Comparison of ENCODE assay signal across 13 cellular contexts in genomic region chr16:21644674-21645073, GRCh38. TPM values are rescaled to one million over a fixed set of nuclear protein-coding genes. Genes with fewer than 3 reads are reported as not detected.
DNase-seq lines count a peak whose midpoint lies in the region; ATAC-seq and TF ChIP-seq lines count a peak whose summit lies in the region.
"Had no signal": no experiment of that assay in that cellular context is flagged by ENCODE, and none has a peak within 500 bp of the region (broad histone marks: within the 10 kb centered on the region; RNA-seq: fewer than 3 reads in every experiment).

No MANE protein-coding gene starts in this region.

- no peak for TF ChIP-seq POLR2A in esophagus muscularis mucosa (IDR thresholded peaks at IDR 0.05; ENCODE audit: low read depth)

- H2AFZ ChIP-seq in OCI-LY7 (ENCODE audit: low read length), result peak overlapping the region; percentile 6; the same call in 1 of the 2 replicates

- H3K27me3 ChIP-seq in esophagus muscularis mucosa, result no peaks in the 10 kb centered on the region
- H3K27me3 ChIP-seq in BE2C, result no peaks in the 10 kb centered on the region

- no peaks in the 10 kb centered on the region for H3K9me2 ChIP-seq in OCI-LY7 (ENCODE audit: insufficient read depth, low read length)

- no peaks in the 10 kb centered on the region for H3K27me3 Mint-ChIP-seq in activated CD4-positive, alpha-beta T cell treated with anti-CD3 and anti-CD28 coated beads, Interleukin-2, amount 10 ng/mL, durations not matched to agents 24 days and 14 days
- H3K27me3 Mint-ChIP-seq in stimulated activated naive B cell treated with anti-CD40 and anti-IgM and Interleukin-4, amounts not matched to agents 10 μg/mL and 1 μg/mL and 100 μg/mL, for 72 hours, result no peaks in the 10 kb centered on the region

- H4K20me1 ChIP-seq in OCI-LY7 (ENCODE audit: insufficient read depth, low read length), result no peaks in the 10 kb centered on the region

- no peaks in the 10 kb centered on the region for H3K9me3 Mint-ChIP-seq in activated CD4-positive, alpha-beta T cell treated with anti-CD3 and anti-CD28 coated beads, Interleukin-2, amount 10 ng/mL, durations not matched to agents 24 days and 14 days
- no peaks in the 10 kb centered on the region for H3K9me3 Mint-ChIP-seq in stimulated activated naive B cell treated with anti-CD40 and anti-IgM and Interleukin-4, amounts not matched to agents 10 μg/mL and 1 μg/mL and 100 μg/mL, for 72 hours

- TF ChIP-seq CTCF in OCI-LY7 (conservative IDR thresholded peaks at IDR 0.05; ENCODE audit: low read length) (no peak), esophagus muscularis mucosa (IDR thresholded peaks at IDR 0.05) (no peak), BE2C (IDR thresholded peaks at IDR 0.05; ENCODE audit: low read depth, low read length) (no peak)

- H3K4me2 ChIP-seq in OCI-LY7 (ENCODE audit: low read length), result peak overlapping the region; percentile 74

- peaks cover 68% of the 10 kb centered on the region for H3K79me2 ChIP-seq in OCI-LY7 (ENCODE audit: insufficient read depth, low read depth, low read length)

- H3K9me3 ChIP-seq in OCI-LY7 (ENCODE audit: low read length) (no peaks in the 10 kb centered on the region), esophagus muscularis mucosa (no peaks in the 10 kb centered on the region), BE2C (no peaks in the 10 kb centered on the region)

- ATAC-seq in stimulated activated naive B cell treated with anti-CD40 and anti-IgM and Interleukin-4, amounts not matched to agents 10 μg/mL and 1 μg/mL and 100 μg/mL, for 72 hours (replicated peaks), result no peak
- ATAC-seq in HG03039 (IDR thresholded peaks at IDR 0.05; ENCODE audit: unreplicated experiment), result no peak
- ATAC-seq: HCT116 had no signal

- peak overlapping the region; percentile 91 for H3K27ac Mint-ChIP-seq in activated CD4-positive, alpha-beta T cell treated with anti-CD3 and anti-CD28 coated beads, Interleukin-2, amount 10 ng/mL, durations not matched to agents 24 days and 14 days
- H3K27ac Mint-ChIP-seq in stimulated activated naive B cell treated with anti-CD40 and anti-IgM and Interleukin-4, amounts not matched to agents 10 μg/mL and 1 μg/mL and 100 μg/mL, for 72 hours, result peak overlapping the region; percentile 95

- CTCF ChIA-PET in OCI-LY7 (lab: Charles Lee; ENCODE audit: unreplicated experiment), result interaction anchor here (0.6 to 1.2 kb wide), 2 partner anchors 125 to 547 kb away, joined by 3 read pairs; no protein-coding TSS in a partner anchor

- H3K36me3 Mint-ChIP-seq in activated CD4-positive, alpha-beta T cell treated with anti-CD3 and anti-CD28 coated beads, Interleukin-2, amount 10 ng/mL, durations not matched to agents 24 days and 14 days (ENCODE audit: low read depth), result peaks cover 9% of the 10 kb centered on the region
- H3K36me3 Mint-ChIP-seq in stimulated activated naive B cell treated with anti-CD40 and anti-IgM and Interleukin-4, amounts not matched to agents 10 μg/mL and 1 μg/mL and 100 μg/mL, for 72 hours, result peaks cover 3 to 4% of the 10 kb centered on the region in 2 donors

- peak overlapping the region; percentile 78 for H3K4me3 Mint-ChIP-seq in activated CD4-positive, alpha-beta T cell treated with anti-CD3 and anti-CD28 coated beads, Interleukin-2, amount 10 ng/mL, durations not matched to agents 24 days and 14 days
- H3K4me3 Mint-ChIP-seq in stimulated activated naive B cell treated with anti-CD40 and anti-IgM and Interleukin-4, amounts not matched to agents 10 μg/mL and 1 μg/mL and 100 μg/mL, for 72 hours, result peak overlapping the region; percentile 80 to 85

- intact Hi-C loops in activated CD4-positive, alpha-beta T cell treated with anti-CD3 and anti-CD28 coated beads, Interleukin-2, amount 10 ng/mL, durations not matched to agents 24 days and 14 days (cut with micrococcal nuclease), result loop anchor here (2.0 to 5.0 kb wide), 3 partner anchors 18 to 308 kb away; partner anchors contain the start of genes METTL9 and UQCRC2
- intact Hi-C loops in OCI-LY7 (cut with micrococcal nuclease; ENCODE audit: unreplicated experiment) (loop anchor here (1.0 to 2.0 kb wide), 2 partner anchors 46 to 60 kb away; partner anchors contain the start of gene METTL9), esophagus muscularis mucosa (cut with DNase I) (loop anchor here (5.0 kb wide), 2 partner anchors 42 to 57 kb away; no protein-coding TSS in a partner anchor)

- DNase-seq in activated CD4-positive, alpha-beta T cell treated with anti-CD3 and anti-CD28 coated beads, Interleukin-2, amount 10 ng/mL, durations not matched to agents 24 days and 14 days, result no peak
- DNase-seq in activated CD4-positive, alpha-beta T cell treated with anti-CD3 and anti-CD28 coated beads for 48 hours, result no peak
- DNase-seq in OCI-LY7 (ENCODE audit: low spot score) (peak; percentile 42), esophagus muscularis mucosa (ENCODE audit: extremely low spot score) (no peak), BE2C (no peak), amygdala (lab: John Stamatoyannopoulos, UW) (no peak)
- DNase-seq in stimulated activated naive B cell treated with anti-CD40 and anti-IgM and Interleukin-4, amounts not matched to agents 10 μg/mL and 1 μg/mL and 100 μg/mL, for 72 hours, result no peak
- DNase-seq: hippocampal formation, NCI-H1048, T1000 had no signal

- H3K4me1 ChIP-seq in OCI-LY7 (ENCODE audit: insufficient read depth, low read length, poor library complexity, severe bottlenecking) (peaks cover 84% of the 10 kb centered on the region), esophagus muscularis mucosa (peaks cover 19 to 41% (median 27%) of the 10 kb centered on the region in 4 donors), BE2C (peaks cover 4% of the 10 kb centered on the region; the same call in 1 of the 2 replicates)

- peaks cover 43% of the 10 kb centered on the region for H3K4me1 Mint-ChIP-seq in activated CD4-positive, alpha-beta T cell treated with anti-CD3 and anti-CD28 coated beads, Interleukin-2, amount 10 ng/mL, durations not matched to agents 24 days and 14 days
- peaks cover 29 to 56% of the 10 kb centered on the region in 2 donors for H3K4me1 Mint-ChIP-seq in stimulated activated naive B cell treated with anti-CD40 and anti-IgM and Interleukin-4, amounts not matched to agents 10 μg/mL and 1 μg/mL and 100 μg/mL, for 72 hours

- H3K36me3 ChIP-seq in OCI-LY7 (ENCODE audit: insufficient read depth, low read length) (peaks cover 13% of the 10 kb centered on the region; the same call in 1 of the 2 replicates), esophagus muscularis mucosa (no peaks in the 10 kb centered on the region), BE2C (no peaks in the 10 kb centered on the region; the same call in 1 of the 2 replicates)

- no peak for TF ChIP-seq EP300 in esophagus muscularis mucosa (IDR thresholded peaks at IDR 0.05)

- TSS peak; percentile 73 for BruUV-seq in OCI-LY7 (replicated peaks; lab: Mats Ljungman, UMichigan)

- POLR2A ChIA-PET in OCI-LY7 (lab: Charles Lee), result interaction anchor here (0.6 to 2.1 kb wide), 5 partner anchors 8 to 1157 kb away, joined by 3 to 10 read pairs (median 4); no protein-coding TSS in a partner anchor

- 76% methylated on average over 4 of the region's 4 CpGs for WGBS in esophagus muscularis mucosa

- H3K4me3 ChIP-seq in OCI-LY7 (ENCODE audit: low read depth, low read length, poor library complexity, severe bottlenecking) (peak overlapping the region; percentile 58), esophagus muscularis mucosa (peak overlapping the region in 3 of 4 donors; percentile 35 to 47 (median 37)), BE2C (ENCODE audit: low read depth, low read length) (no peak overlapping the region)

- H3K27ac ChIP-seq in OCI-LY7 (ENCODE audit: low read depth, low read length, poor library complexity, severe bottlenecking), result peak overlapping the region; percentile 95
- peak overlapping the region in 3 of 4 donors; percentile 24 to 56 (median 25) for H3K27ac ChIP-seq in esophagus muscularis mucosa (replicated peaks in 1 of 4)

RNA-seq across cellular contexts. Expression of gene IGSF6, which starts 7.7 kb away (rescaled TPM):
- total RNA-seq in activated CD4-positive, alpha-beta T cell treated with anti-CD3 and anti-CD28 coated beads, Interleukin-2, amount 10 ng/mL, durations not matched to agents 24 days and 14 days, result not detected in 2 replicates
- 0.28 and 0.57 TPM in 2 replicates for total RNA-seq in OCI-LY7 (2014; rRNA removed; shearing (Covaris generic))
- total RNA-seq in OCI-LY7 (2022) (0.22 and 0.30 TPM in 2 replicates), esophagus muscularis mucosa (1 to 10 TPM in 2 of 4 donors, under 1 TPM in 2; 0.69 to 4.5 (median 1.3) TPM)
- 0.15 TPM for polyA plus RNA-seq in BE2C (2012; ENCODE audit: insufficient read depth, insufficient read length, low read depth)
- total RNA-seq: A673 had no signal

RNA-seq across cellular contexts. Expression of gene OTOA, which starts 19.1 kb away (rescaled TPM):
- 0.12 TPM in 1 of 2 replicates, not detected in the other for total RNA-seq in activated CD4-positive, alpha-beta T cell treated with anti-CD3 and anti-CD28 coated beads, Interleukin-2, amount 10 ng/mL, durations not matched to agents 24 days and 14 days
- not detected in 2 replicates for total RNA-seq in OCI-LY7 (2014; rRNA removed; shearing (Covaris generic))
- total RNA-seq in OCI-LY7 (2022) (0.09 TPM in 1 of 2 replicates, not detected in the other), esophagus muscularis mucosa (under 1 TPM in 2 of 4 donors, not detected in 2; 0.11 to 0.33 TPM)
- not detected for polyA plus RNA-seq in BE2C (2012; ENCODE audit: insufficient read depth, insufficient read length, low read depth)

RNA-seq across cellular contexts. Expression of gene METTL9, which starts 45.3 kb away (rescaled TPM):
- total RNA-seq in activated CD4-positive, alpha-beta T cell treated with anti-CD3 and anti-CD28 coated beads, Interleukin-2, amount 10 ng/mL, durations not matched to agents 24 days and 14 days, result 65.6 and 66.7 TPM in 2 replicates
- 113 and 121 TPM in 2 replicates for total RNA-seq in OCI-LY7 (2014; rRNA removed; shearing (Covaris generic))
- total RNA-seq in OCI-LY7 (2022) (120 and 126 TPM in 2 replicates), esophagus muscularis mucosa (100 to 1,000 TPM in 2 of 4 donors, 10 to 100 TPM in 2; 70.2 to 122 (median 106) TPM)
- 101 TPM for polyA plus RNA-seq in BE2C (2012; ENCODE audit: insufficient read depth, insufficient read length, low read depth)
